In the genomic region with DNA sequence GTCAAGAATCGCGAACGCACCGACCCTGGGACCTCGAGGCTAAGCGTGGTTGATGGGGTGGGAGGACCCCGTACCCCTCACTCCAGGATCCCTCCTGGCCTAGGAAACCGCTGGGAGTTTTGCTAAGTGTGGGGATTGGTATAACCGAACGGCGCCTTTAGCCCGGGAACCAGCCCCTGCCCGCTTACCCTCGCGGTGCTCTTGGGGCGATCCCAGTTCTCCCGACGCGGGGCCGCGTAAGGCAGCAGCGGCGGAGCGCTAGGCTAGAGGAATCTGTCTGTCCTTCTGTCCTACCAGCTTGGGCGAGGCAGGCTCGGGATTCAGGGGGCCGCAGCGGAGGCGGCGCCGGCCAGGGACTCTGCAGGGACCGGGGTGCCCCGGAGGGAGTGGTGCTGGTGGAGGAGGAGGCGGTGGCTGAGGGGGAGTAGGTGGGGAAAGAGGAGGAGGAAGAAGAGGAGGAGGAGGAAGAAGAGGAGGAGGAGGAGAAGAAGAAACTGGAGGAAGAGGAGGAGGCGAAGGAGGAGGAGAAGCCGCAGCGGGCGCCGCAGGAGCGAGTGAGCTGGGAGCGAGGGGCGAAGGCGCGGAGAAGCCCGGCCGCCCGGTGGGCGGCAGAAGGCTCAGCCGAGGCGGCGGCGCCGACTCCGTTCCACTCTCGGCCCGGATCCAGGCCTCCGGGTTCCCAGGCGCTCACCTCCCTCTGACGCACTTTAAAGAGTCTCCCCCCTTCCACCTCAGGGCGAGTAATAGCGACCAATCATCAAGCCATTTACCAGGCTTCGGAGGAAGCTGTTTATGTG, we compare ENCODE assay signal across 9 cellular contexts. TPM values are rescaled to one million over a fixed set of nuclear protein-coding genes. Genes with fewer than 3 reads are reported as not detected.
A peak's percentile ranks its signal among the peaks of the same experiment; 100 is the strongest.
DNase-seq lines count a peak whose midpoint lies in the region; ATAC-seq and TF ChIP-seq lines count a peak whose summit lies in the region.
"Had no signal": no experiment of that assay in that cellular context is flagged by ENCODE, and none has a peak within 500 bp of the region (broad histone marks: within the 10 kb centered on the region; RNA-seq: fewer than 3 reads in every experiment).

No MANE protein-coding gene starts in this region.

- POLR2A ChIA-PET in activated CD4-positive, alpha-beta T cell treated with anti-CD3 and anti-CD28 coated beads, Interleukin-2, amount 10 ng/mL, durations not matched to agents 7 days and 5 days (lab: Charles Lee): no interaction called here

- DNase-seq in activated CD4-positive, alpha-beta T cell treated with anti-CD3 and anti-CD28 coated beads, Interleukin-2, amount 10 ng/mL, durations not matched to agents 7 days and 5 days: no peak
- no peak for DNase-seq in activated CD4-positive, alpha-beta T cell treated with anti-CD3 and anti-CD28 coated beads, Interleukin-2, amount 50 U/mL, for 1 hour
- no peak for DNase-seq in T-helper 2 cell treated with Interferon-gamma antibody and Interleukin-4, amounts not matched to agents 5 μg/mL and 100 μg/mL, for 36 hours (ENCODE audit: low spot score)
- DNase-seq in glutamatergic neuron (peak; percentile 89), sigmoid colon (no peak), COLO668 (lab: John Stamatoyannopoulos, UW; ENCODE audit: unreplicated experiment) (no peak)
- DNase-seq: activated B cell treated with CpG ODN at 0.5 μM for 24 hours had no signal

- TF ChIP-seq EP300 in sigmoid colon (IDR thresholded peaks at IDR 0.05): no peak

- H3K36me3 Mint-ChIP-seq in activated CD4-positive, alpha-beta T cell treated with anti-CD3 and anti-CD28 coated beads, Interleukin-2, amount 10 ng/mL, durations not matched to agents 7 days and 5 days (ENCODE audit: low read depth): peaks cover 2% of the 10 kb centered on the region
- peaks cover 6% of the 10 kb centered on the region for H3K36me3 Mint-ChIP-seq in T-helper 2 cell treated with Interferon-gamma antibody and Interleukin-4, amounts not matched to agents 5 μg/mL and 100 μg/mL, for 36 hours (ENCODE audit: low read depth)
- H3K36me3 Mint-ChIP-seq in glutamatergic neuron (ENCODE audit: unreplicated experiment): no peaks in the 10 kb centered on the region

- peak overlapping the region in 3 of 4 donors; percentile 0 to 2 (median 0) for H3K4me3 ChIP-seq in sigmoid colon

- ATAC-seq in HG03565 (IDR thresholded peaks at IDR 0.05; ENCODE audit: unreplicated experiment) (no peak), HG03457 (IDR thresholded peaks at IDR 0.05; ENCODE audit: unreplicated experiment) (no peak)

- H3K27me3 ChIP-seq in sigmoid colon: peaks cover 70 to 100% (median 97%) of the 10 kb centered on the region in 3 donors

- peak overlapping the region in 1 of 4 donors; percentile 38 for H3K27ac ChIP-seq in sigmoid colon

- WGBS in sigmoid colon, 2 donors: 3% methylated on average over 62 of the region's 62 CpGs

- peaks cover 84% of the 10 kb centered on the region for H3K27me3 Mint-ChIP-seq in activated CD4-positive, alpha-beta T cell treated with anti-CD3 and anti-CD28 coated beads, Interleukin-2, amount 10 ng/mL, durations not matched to agents 7 days and 5 days
- H3K27me3 Mint-ChIP-seq in T-helper 2 cell treated with Interferon-gamma antibody and Interleukin-4, amounts not matched to agents 5 μg/mL and 100 μg/mL, for 36 hours (ENCODE audit: low read depth): peaks cover 82% of the 10 kb centered on the region
- peaks cover 28% of the 10 kb centered on the region for H3K27me3 Mint-ChIP-seq in glutamatergic neuron (ENCODE audit: unreplicated experiment)

- H3K4me1 Mint-ChIP-seq in activated CD4-positive, alpha-beta T cell treated with anti-CD3 and anti-CD28 coated beads, Interleukin-2, amount 10 ng/mL, durations not matched to agents 7 days and 5 days: peaks cover 14% of the 10 kb centered on the region
- peaks cover 4% of the 10 kb centered on the region for H3K4me1 Mint-ChIP-seq in T-helper 2 cell treated with Interferon-gamma antibody and Interleukin-4, amounts not matched to agents 5 μg/mL and 100 μg/mL, for 36 hours (ENCODE audit: low read depth)
- H3K4me1 Mint-ChIP-seq in glutamatergic neuron (ENCODE audit: low read depth, unreplicated experiment): peaks cover 11% of the 10 kb centered on the region

- H3K4me3 Mint-ChIP-seq in activated CD4-positive, alpha-beta T cell treated with anti-CD3 and anti-CD28 coated beads, Interleukin-2, amount 10 ng/mL, durations not matched to agents 7 days and 5 days: no peak overlapping the region
- peak overlapping the region; percentile 29 for H3K4me3 Mint-ChIP-seq in T-helper 2 cell treated with Interferon-gamma antibody and Interleukin-4, amounts not matched to agents 5 μg/mL and 100 μg/mL, for 36 hours
- peak overlapping the region; percentile 92 for H3K4me3 Mint-ChIP-seq in glutamatergic neuron (ENCODE audit: unreplicated experiment)
- H3K4me3 Mint-ChIP-seq: activated B cell treated with CpG ODN at 0.5 μM for 24 hours had no signal

- TF ChIP-seq CTCF in glutamatergic neuron (IDR thresholded peaks at IDR 0.05; ENCODE audit: partially characterized antibody, unreplicated experiment) (no peak), sigmoid colon (IDR thresholded peaks at IDR 0.05) (no peak)

- TF ChIP-seq POLR2A in sigmoid colon (IDR thresholded peaks at IDR 0.05): no peak

- intact Hi-C loops in sigmoid colon (cut with DNase I): no loop called here

- no peaks in the 10 kb centered on the region for H3K36me3 ChIP-seq in sigmoid colon

- H3K9me3 ChIP-seq in sigmoid colon: no peaks in the 10 kb centered on the region

- H3K9me3 Mint-ChIP-seq in activated CD4-positive, alpha-beta T cell treated with anti-CD3 and anti-CD28 coated beads, Interleukin-2, amount 10 ng/mL, durations not matched to agents 7 days and 5 days: no peaks in the 10 kb centered on the region
- H3K9me3 Mint-ChIP-seq in T-helper 2 cell treated with Interferon-gamma antibody and Interleukin-4, amounts not matched to agents 5 μg/mL and 100 μg/mL, for 36 hours: no peaks in the 10 kb centered on the region
- H3K9me3 Mint-ChIP-seq in glutamatergic neuron (ENCODE audit: unreplicated experiment): peaks cover 11% of the 10 kb centered on the region
- H3K9me3 Mint-ChIP-seq: activated B cell treated with CpG ODN at 0.5 μM for 24 hours had no signal

- H3K4me1 ChIP-seq in sigmoid colon: peaks cover 3 to 53% (median 49%) of the 10 kb centered on the region in 4 donors

- CTCF ChIA-PET in activated CD4-positive, alpha-beta T cell treated with anti-CD3 and anti-CD28 coated beads, Interleukin-2, amount 10 ng/mL, durations not matched to agents 7 days and 5 days (lab: Charles Lee): interaction anchor here (1.2 kb wide), 1 partner anchor 10 kb away, joined by 3 read pairs; no protein-coding TSS in a partner anchor

- peak overlapping the region; percentile 36 for H3K27ac Mint-ChIP-seq in activated CD4-positive, alpha-beta T cell treated with anti-CD3 and anti-CD28 coated beads, Interleukin-2, amount 10 ng/mL, durations not matched to agents 7 days and 5 days
- H3K27ac Mint-ChIP-seq in T-helper 2 cell treated with Interferon-gamma antibody and Interleukin-4, amounts not matched to agents 5 μg/mL and 100 μg/mL, for 36 hours: peak overlapping the region; percentile 59
- no peak overlapping the region for H3K27ac Mint-ChIP-seq in glutamatergic neuron (ENCODE audit: unreplicated experiment)
- H3K27ac Mint-ChIP-seq: activated B cell treated with CpG ODN at 0.5 μM for 24 hours had no signal

RNA-seq across cellular contexts. Expression of gene EMX2, which starts 0.4 kb away (rescaled TPM):
- not detected for total RNA-seq in activated CD4-positive, alpha-beta T cell treated with anti-CD3 and anti-CD28 coated beads, Interleukin-2, amount 10 ng/mL, durations not matched to agents 7 days and 5 days
- total RNA-seq in glutamatergic neuron (ENCODE audit: unreplicated experiment) (0.47 TPM), sigmoid colon (under 1 TPM in 1 of 4 donors, not detected in 3; 0.36 TPM)
- not detected for polyA plus RNA-seq in sigmoid colon
- total RNA-seq: activated B cell treated with CpG ODN at 0.5 μM for 24 hours had no signal
